Comparison of ENCODE assay signal across 8 cellular contexts in the genomic region with DNA sequence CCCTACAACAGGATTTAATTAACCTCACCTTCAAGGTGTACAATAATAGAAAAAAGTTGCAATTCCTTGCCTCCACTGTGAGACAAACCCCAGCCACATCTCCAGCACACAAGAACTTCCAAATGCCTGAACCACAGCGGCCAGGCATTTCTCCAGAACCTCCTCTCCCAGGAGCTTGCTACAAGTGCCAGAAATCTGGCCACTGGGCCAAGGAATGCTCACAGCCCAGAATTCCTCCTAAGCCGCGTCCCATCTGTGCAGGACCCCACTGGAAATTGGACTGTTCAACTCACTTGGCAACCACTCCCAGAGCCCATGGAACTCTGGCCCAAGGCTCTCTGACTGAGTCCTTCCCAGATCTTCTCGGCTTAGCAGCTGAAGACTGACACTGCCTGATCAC. TPM values are rescaled to one million over a fixed set of nuclear protein-coding genes. Genes with fewer than 3 reads are reported as not detected.
DNase-seq lines count a peak whose midpoint lies in the region; ATAC-seq and TF ChIP-seq lines count a peak whose summit lies in the region.
"Not testable (repeated sequence)": the region's sequence is repeated elsewhere in the genome, so short reads cannot be mapped to it uniquely, and the experiment has no call there.
"Had no signal": no experiment of that assay in that cellular context is flagged by ENCODE, and none has a peak within 500 bp of the region (broad histone marks: within the 10 kb centered on the region; RNA-seq: fewer than 3 reads in every experiment).

No MANE protein-coding gene starts in this region.

- peak overlapping the region in 2 of 7 donors; percentile 8 to 37 for H3K4me3 Mint-ChIP-seq in CD8-positive, alpha-beta memory T cell
- H3K4me3 Mint-ChIP-seq in activated naive CD8-positive, alpha-beta T cell, result not testable (repeated sequence)
- peak overlapping the region; percentile 6 for H3K4me3 Mint-ChIP-seq in central memory CD8-positive, alpha-beta T cell
- H3K4me3 Mint-ChIP-seq in natural killer cell treated with Interleukin-12 subunit alpha and Interleukin-12 subunit beta and Interleukin-15 and Interleukin-18, amount 100 ng/mL, for 72 hours, result peak overlapping the region; percentile 52

- not testable (repeated sequence) for H3K9me3 Mint-ChIP-seq in CD8-positive, alpha-beta memory T cell; activated naive CD8-positive, alpha-beta T cell (ENCODE audit: low read depth); central memory CD8-positive, alpha-beta T cell; natural killer cell treated with Interleukin-12 subunit alpha and Interleukin-12 subunit beta and Interleukin-15 and Interleukin-18, amount 100 ng/mL, for 72 hours

- 59% methylated on average over 4 of the region's 4 CpGs for WGBS in right cardiac atrium

- H3K27me3 Mint-ChIP-seq in CD8-positive, alpha-beta memory T cell; activated naive CD8-positive, alpha-beta T cell; central memory CD8-positive, alpha-beta T cell; natural killer cell treated with Interleukin-12 subunit alpha and Interleukin-12 subunit beta and Interleukin-15 and Interleukin-18, amount 100 ng/mL, for 72 hours: not testable (repeated sequence)

- H3K36me3 ChIP-seq in CD8-positive, alpha-beta memory T cell (ENCODE audit: insufficient read depth, low read length); tibial artery: not testable (repeated sequence)

- ATAC-seq in central memory CD8-positive, alpha-beta T cell (replicated peaks; ENCODE audit: extremely low read depth, poor library complexity, severe bottlenecking); Right ventricle myocardium inferior; right cardiac atrium; natural killer cell treated with Interleukin-12 subunit alpha and Interleukin-12 subunit beta and Interleukin-15 and Interleukin-18, amount 100 ng/mL, for 72 hours: not testable (repeated sequence)

- H3K4me3 ChIP-seq in CD8-positive, alpha-beta memory T cell (ENCODE audit: low read length); right cardiac atrium (ENCODE audit: low read length); tibial artery: not testable (repeated sequence)

- H3K27ac ChIP-seq in CD8-positive, alpha-beta memory T cell (ENCODE audit: low read depth, low read length); right cardiac atrium (ENCODE audit: low read length); tibial artery: not testable (repeated sequence)

- intact Hi-C loops in Right ventricle myocardium inferior (cut with DNase I); right cardiac atrium (cut with DNase I); tibial artery (cut with DNase I; ENCODE audit: low total_unique reads): not testable (repeated sequence)

- H3K27me3 ChIP-seq in CD8-positive, alpha-beta memory T cell (ENCODE audit: insufficient read depth, low read length, poor library complexity, severe bottlenecking); right cardiac atrium (ENCODE audit: control insufficient read depth, insufficient read depth); tibial artery: not testable (repeated sequence)

- peaks cover 19 to 82% (median 32%) of the 10 kb centered on the region in 3 donors for H3K36me3 Mint-ChIP-seq in CD8-positive, alpha-beta memory T cell
- H3K36me3 Mint-ChIP-seq in activated naive CD8-positive, alpha-beta T cell; natural killer cell treated with Interleukin-12 subunit alpha and Interleukin-12 subunit beta and Interleukin-15 and Interleukin-18, amount 100 ng/mL, for 72 hours: not testable (repeated sequence)
- peaks cover 53% of the 10 kb centered on the region for H3K36me3 Mint-ChIP-seq in central memory CD8-positive, alpha-beta T cell (ENCODE audit: insufficient read depth)

- H3K9me3 ChIP-seq in CD8-positive, alpha-beta memory T cell (ENCODE audit: low read length); right cardiac atrium (ENCODE audit: control insufficient read depth, low read length); tibial artery: not testable (repeated sequence)

- H3K27ac Mint-ChIP-seq in CD8-positive, alpha-beta memory T cell, result peak overlapping the region; percentile 58 to 96 (median 82)
- peak overlapping the region; percentile 31 for H3K27ac Mint-ChIP-seq in activated naive CD8-positive, alpha-beta T cell
- H3K27ac Mint-ChIP-seq in central memory CD8-positive, alpha-beta T cell (ENCODE audit: low read depth), result peak overlapping the region; percentile 80
- peak overlapping the region; percentile 91 to 93 for H3K27ac Mint-ChIP-seq in natural killer cell treated with Interleukin-12 subunit alpha and Interleukin-12 subunit beta and Interleukin-15 and Interleukin-18, amount 100 ng/mL, for 72 hours

- POLR2A ChIA-PET in CD8-positive, alpha-beta memory T cell (lab: Charles Lee), result not testable (repeated sequence)

- H3K4me1 Mint-ChIP-seq in CD8-positive, alpha-beta memory T cell, result peaks cover 93 to 97% (median 94%) of the 10 kb centered on the region in 3 donors
- H3K4me1 Mint-ChIP-seq in activated naive CD8-positive, alpha-beta T cell (ENCODE audit: low read depth), result peaks cover 79% of the 10 kb centered on the region
- peaks cover 82% of the 10 kb centered on the region for H3K4me1 Mint-ChIP-seq in central memory CD8-positive, alpha-beta T cell
- peaks cover 81 to 86% of the 10 kb centered on the region in 2 donors for H3K4me1 Mint-ChIP-seq in natural killer cell treated with Interleukin-12 subunit alpha and Interleukin-12 subunit beta and Interleukin-15 and Interleukin-18, amount 100 ng/mL, for 72 hours (ENCODE audit: low read depth in 2 of 2)

- CTCF ChIA-PET in CD8-positive, alpha-beta memory T cell (lab: Charles Lee), result not testable (repeated sequence)

- TF ChIP-seq CTCF in tibial artery (IDR thresholded peaks at IDR 0.05), result not testable (repeated sequence)

- not testable (repeated sequence) for DNase-seq in CD8-positive, alpha-beta memory T cell; central memory CD8-positive, alpha-beta T cell (ENCODE audit: low spot score in 2 of 2); natural killer cell treated with Interleukin-12 subunit alpha and Interleukin-12 subunit beta and Interleukin-15 and Interleukin-18, amount 100 ng/mL, for 72 hours (ENCODE audit: low spot score)
- DNase-seq in Right ventricle myocardium inferior (ENCODE audit: missing footprints) (peak; percentile 80), right cardiac atrium (peak; percentile 58 to 87 (median 70)), tibial artery (peak; percentile 22 to 64)

- peaks cover 34% of the 10 kb centered on the region for H3K4me1 ChIP-seq in CD8-positive, alpha-beta memory T cell (ENCODE audit: insufficient read depth, low read length)
- H3K4me1 ChIP-seq in right cardiac atrium (ENCODE audit: control insufficient read depth, insufficient read depth, low read length); tibial artery: not testable (repeated sequence)

RNA-seq across cellular contexts. Expression of gene SAMD3, which starts 28.3 kb away (rescaled TPM):
- 10 to 100 TPM; 12.5 to 14.5 TPM for total RNA-seq in CD8-positive, alpha-beta memory T cell
- 220 TPM for polyA plus RNA-seq in CD8-positive, alpha-beta memory T cell
- total RNA-seq in Right ventricle myocardium inferior (0.95 TPM), right cardiac atrium (1 to 10 TPM in 2 of 4 donors, under 1 TPM in 1, not detected in 1; 0.84 to 1.6 (median 1.2) TPM)
- polyA plus RNA-seq in right cardiac atrium, result 0.11 TPM
- 10 to 100 TPM; 14.6 to 39.3 TPM for total RNA-seq in natural killer cell treated with Interleukin-12 subunit alpha and Interleukin-12 subunit beta and Interleukin-15 and Interleukin-18, amount 100 ng/mL, for 72 hours
- total RNA-seq: NCI-H460 had no signal

Comparison
In these comparisons a context has a peak if more than half of its experiments do, and no peak if none do; other contexts are left out.
1. H3K27ac Mint-ChIP-seq: peak in every context shown above with its lines; median percentile 92 in natural killer cell treated with Interleukin-12 subunit alpha and Interleukin-12 subunit beta and Interleukin-15 and Interleukin-18, amount 100 ng/mL, for 72 hours; 82 in CD8-positive, alpha-beta memory T cell; 80 in central memory CD8-positive, alpha-beta T cell; 31 in activated naive CD8-positive, alpha-beta T cell.